Comparison of ENCODE assay signal across 8 cellular contexts in genomic region chr20:25902321-25902720, GRCh38.
DNase-seq lines count a peak whose midpoint lies in the region; ATAC-seq, FAIRE-seq and TF ChIP-seq lines count a peak whose summit lies in the region.
"Not testable (repeated sequence)": the region's sequence is repeated elsewhere in the genome, so short reads cannot be mapped to it uniquely, and the experiment has no call there.

No MANE protein-coding gene starts in this region.

- TF ChIP-seq CTCF in endothelial cell of umbilical vein (IDR thresholded peaks at IDR 0.05; ENCODE audit: extremely low read depth in 1 of 2, insufficient read depth in 1 of 2, low read depth in 1 of 2, low read length in 2 of 2); pancreas (IDR thresholded peaks at IDR 0.05): not testable (repeated sequence)

- not testable (repeated sequence) for BruUV-seq in endothelial cell of umbilical vein (replicated peaks; lab: Mats Ljungman, UMichigan)

- H3K9me1 ChIP-seq in endothelial cell of umbilical vein (replicated peaks; ENCODE audit: control insufficient read depth, extremely low read depth, insufficient read depth, low read length), result not testable (repeated sequence)

- not testable (repeated sequence) for H3K79me2 ChIP-seq in endothelial cell of umbilical vein (ENCODE audit: control insufficient read depth, insufficient read depth, low read length)

- not testable (repeated sequence) for TF ChIP-seq POLR2A in endothelial cell of umbilical vein (IDR thresholded peaks at IDR 0.05; ENCODE audit: low read depth, low read length)

- DNase-seq in A172 (ENCODE audit: low spot score) (peak; percentile 53), ELR (ENCODE audit: low read depth) (peak; percentile 63), HT1080 (ENCODE audit: low read depth) (peak; percentile 58), RPMI7951 (ENCODE audit: low read depth) (peak; percentile 66), astrocyte of the hippocampus (ENCODE audit: low read depth, low spot score) (peak; percentile 4), foreskin melanocyte (peak; percentile 46)
- not testable (repeated sequence) for DNase-seq in endothelial cell of umbilical vein (ENCODE audit: low read depth, low spot score); pancreas

- not testable (repeated sequence) for H3K4me3 ChIP-seq in endothelial cell of umbilical vein (replicated peaks in 1 of 3; ENCODE audit: insufficient read depth in 1 of 3, low read depth in 1 of 3, low read length in 3 of 3); pancreas

- H3K27me3 ChIP-seq in endothelial cell of umbilical vein (ENCODE audit: control insufficient read depth in 2 of 2, insufficient read depth in 2 of 2, low read length in 2 of 2); pancreas: not testable (repeated sequence)

- not testable (repeated sequence) for H3K27ac ChIP-seq in endothelial cell of umbilical vein (ENCODE audit: insufficient read depth, low read depth, low read length); pancreas

- H3K9me3 ChIP-seq in endothelial cell of umbilical vein (replicated peaks; ENCODE audit: control insufficient read depth, insufficient read depth, low read length); pancreas: not testable (repeated sequence)

- H4K20me1 ChIP-seq in endothelial cell of umbilical vein (replicated peaks; ENCODE audit: control insufficient read depth, extremely low read depth, insufficient read depth, low read length), result not testable (repeated sequence)

- CTCF ChIA-PET in endothelial cell of umbilical vein (lab: Charles Lee), result not testable (repeated sequence)

- not testable (repeated sequence) for H2AFZ ChIP-seq in endothelial cell of umbilical vein (ENCODE audit: low read depth, low read length)

- dilution Hi-C loops in endothelial cell of umbilical vein (cut with MboI; ENCODE audit: extremely low pct_ligation_motif_present, low sequenced_read_pairs), result not testable (repeated sequence)

- intact Hi-C loops in endothelial cell of umbilical vein (cut with micrococcal nuclease); pancreas (cut with DNase I): not testable (repeated sequence)

- not testable (repeated sequence) for H3K4me1 ChIP-seq in endothelial cell of umbilical vein (ENCODE audit: control insufficient read depth, extremely low read depth, insufficient read depth, low read length); pancreas

- ATAC-seq in pancreas, result not testable (repeated sequence)

- not testable (repeated sequence) for H3K4me2 ChIP-seq in endothelial cell of umbilical vein (ENCODE audit: insufficient read depth, low read length)

- not testable (repeated sequence) for H3K9ac ChIP-seq in endothelial cell of umbilical vein (replicated peaks; ENCODE audit: extremely low read depth, insufficient read depth, low read length)

- not testable (repeated sequence) for FAIRE-seq in endothelial cell of umbilical vein (lab: Jason Lieb, UNC)
- FAIRE-seq in pancreas (lab: Jason Lieb, UNC), result peak; percentile 47

- H3K36me3 ChIP-seq in endothelial cell of umbilical vein (ENCODE audit: control insufficient read depth in 2 of 2, extremely low read depth in 1 of 2, insufficient read depth in 2 of 2, low read length in 2 of 2); pancreas: not testable (repeated sequence)

- POLR2A ChIA-PET in endothelial cell of umbilical vein (lab: Charles Lee), result not testable (repeated sequence)

TF ChIP-seq in endothelial cell of umbilical vein, 7 proteins besides CTCF, POLR2A, EP300 and RAD21:
- peak; percentile 16 for TF ChIP-seq FOS (IDR thresholded peaks at IDR 0.05; ENCODE audit: borderline replicate concordance, insufficient read depth, low read length)
